10 cellular contexts compared by ENCODE assay signal in the genomic region with DNA sequence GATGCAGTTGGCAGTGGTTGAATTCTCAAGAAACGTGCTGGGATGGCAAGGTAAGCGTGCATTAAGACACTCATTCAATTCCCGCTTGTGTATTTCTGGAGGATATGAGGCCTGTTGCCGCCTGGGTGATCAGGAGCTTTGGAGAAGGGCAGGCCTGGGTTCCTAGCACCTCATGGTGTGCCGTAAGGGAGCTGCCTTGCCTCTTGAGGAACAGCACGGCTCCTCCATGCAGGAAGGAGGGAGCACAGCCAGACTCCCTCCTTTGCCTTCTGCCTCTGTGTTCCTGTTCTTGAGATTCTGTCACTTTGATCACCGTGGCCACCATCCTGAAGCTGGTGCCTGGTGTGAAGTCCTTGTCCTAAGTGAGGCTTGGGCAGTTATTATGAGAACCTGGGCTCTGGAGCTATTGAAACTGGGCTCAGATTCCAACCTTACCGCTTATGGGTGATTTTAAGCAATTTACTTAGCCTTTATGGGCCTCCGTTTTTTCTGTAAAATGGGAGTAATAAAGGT. TPM values are rescaled to one million over a fixed set of nuclear protein-coding genes. Genes with fewer than 3 reads are reported as not detected.
DNase-seq lines count a peak whose midpoint lies in the region; ATAC-seq, FAIRE-seq and TF ChIP-seq lines count a peak whose summit lies in the region.
"Had no signal": no experiment of that assay in that cellular context is flagged by ENCODE, and none has a peak within 500 bp of the region (broad histone marks: within the 10 kb centered on the region; RNA-seq: fewer than 3 reads in every experiment).

No MANE protein-coding gene starts in this region.

- peak overlapping the region; percentile 54 for H3K27ac Mint-ChIP-seq in activated naive CD8-positive, alpha-beta T cell
- H3K27ac Mint-ChIP-seq in GM23338: no peak overlapping the region

- H3K36me3 Mint-ChIP-seq in activated naive CD8-positive, alpha-beta T cell: peaks cover 18% of the 10 kb centered on the region
- peaks cover 97% of the 10 kb centered on the region for H3K36me3 Mint-ChIP-seq in GM23338 (ENCODE audit: low read depth)

- peaks cover 12% of the 10 kb centered on the region; the same call in 1 of the 2 replicates for H3K79me2 ChIP-seq in GM23338 (replicated peaks; ENCODE audit: insufficient read depth)

- ATAC-seq in GM19397 (IDR thresholded peaks at IDR 0.05; ENCODE audit: unreplicated experiment) (peak; percentile 2), GM23338 (no peak)

- no peak for FAIRE-seq in GM19239 (lab: Jason Lieb, UNC)

- H2AFZ ChIP-seq in GM23338: no peak overlapping the region

- H3K9me3 ChIP-seq in BLaER1 (no peaks in the 10 kb centered on the region), muscle layer of colon (ENCODE audit: low read length) (no peaks in the 10 kb centered on the region)
- H3K9me3 ChIP-seq: neutrophil had no signal

- H3K27ac ChIP-seq in BLaER1 (peak overlapping the region; percentile 81), muscle layer of colon (ENCODE audit: low read depth, low read length) (peak overlapping the region; percentile 71), GM23338 (ENCODE audit: low read depth) (no peak overlapping the region)
- H3K27ac ChIP-seq: neutrophil had no signal

- H3K4me2 ChIP-seq in BLaER1: peak overlapping the region; percentile 81
- H3K4me2 ChIP-seq in GM23338: no peak overlapping the region

- H4K20me1 ChIP-seq in BLaER1 (peaks cover 22% of the 10 kb centered on the region; the same call in 1 of the 2 replicates), GM23338 (replicated peaks; ENCODE audit: insufficient read depth) (peaks cover 35% of the 10 kb centered on the region)

- no peaks in the 10 kb centered on the region for H3F3A ChIP-seq in GM23338 (replicated peaks; ENCODE audit: low read depth)

- H3K4me1 Mint-ChIP-seq in activated naive CD8-positive, alpha-beta T cell (ENCODE audit: low read depth): peaks cover 24% of the 10 kb centered on the region
- no peaks in the 10 kb centered on the region for H3K4me1 Mint-ChIP-seq in GM23338

- H3K4me3 Mint-ChIP-seq in activated naive CD8-positive, alpha-beta T cell: peak overlapping the region; percentile 51
- no peak overlapping the region for H3K4me3 Mint-ChIP-seq in GM23338

- DNase-seq in H4 (ENCODE audit: low spot score): no peak
- DNase-seq in GM23338 (ENCODE audit: low spot score): no peak
- DNase-seq in NCI-H510A (lab: John Stamatoyannopoulos, UW): no peak
- no peak for DNase-seq in GM19239 (ENCODE audit: insufficient read length, low spot score)

- H3K4me3 ChIP-seq in BLaER1: peak overlapping the region; percentile 29; the same call in 1 of the 2 replicates
- no peak overlapping the region for H3K4me3 ChIP-seq in muscle layer of colon (ENCODE audit: low read depth in 1 of 2, low read length in 2 of 2)
- no peak overlapping the region for H3K4me3 ChIP-seq in GM23338

- no peaks in the 10 kb centered on the region for H3K9me3 Mint-ChIP-seq in activated naive CD8-positive, alpha-beta T cell (ENCODE audit: low read depth)
- H3K9me3 Mint-ChIP-seq in GM23338: no peaks in the 10 kb centered on the region

- H3K9ac ChIP-seq in BLaER1 (peak overlapping the region; percentile 66), muscle layer of colon (ENCODE audit: low read length) (no peak overlapping the region)

- no peak for TF ChIP-seq CTCF in GM23338 (conservative IDR thresholded peaks at IDR 0.05; ENCODE audit: low read depth in 2 of 2)

- H3K27me3 Mint-ChIP-seq in activated naive CD8-positive, alpha-beta T cell: no peaks in the 10 kb centered on the region
- H3K27me3 Mint-ChIP-seq in GM23338 (ENCODE audit: insufficient read depth, low read depth, poor library complexity): no peaks in the 10 kb centered on the region

- peaks cover 97% of the 10 kb centered on the region for H3K36me3 ChIP-seq in BLaER1
- peaks cover 76% of the 10 kb centered on the region for H3K36me3 ChIP-seq in muscle layer of colon (ENCODE audit: insufficient read depth, low read length)
- peaks cover 71% of the 10 kb centered on the region for H3K36me3 ChIP-seq in GM23338 (ENCODE audit: insufficient read depth)

- no peaks in the 10 kb centered on the region for H3K27me3 ChIP-seq in BLaER1
- no peaks in the 10 kb centered on the region for H3K27me3 ChIP-seq in muscle layer of colon (ENCODE audit: control insufficient read depth in 1 of 2, insufficient read depth in 2 of 2, low read length in 2 of 2)
- H3K27me3 ChIP-seq in GM23338 (ENCODE audit: insufficient read depth): no peaks in the 10 kb centered on the region
- H3K27me3 ChIP-seq: neutrophil had no signal

- H3K9me2 ChIP-seq in GM23338 (ENCODE audit: insufficient read depth): no peaks in the 10 kb centered on the region

- H3K4me1 ChIP-seq in BLaER1: peaks cover 73% of the 10 kb centered on the region
- peaks cover 20% of the 10 kb centered on the region for H3K4me1 ChIP-seq in muscle layer of colon (ENCODE audit: insufficient read depth, low read length)
- H3K4me1 ChIP-seq in GM23338 (ENCODE audit: insufficient read depth): no peaks in the 10 kb centered on the region

TF ChIP-seq in GM23338, 12 proteins besides CTCF, POLR2A, EP300 and RAD21 (continues in another document):
- TF ChIP-seq NANOG (IDR thresholded peaks at IDR 0.05; ENCODE audit: borderline replicate concordance) (no peak), ZNF462 (CRISPR knock-in tag; IDR thresholded peaks at IDR 0.05) (no peak)

RNA-seq across cellular contexts. Expression of gene SLFNL1, which starts 18.3 kb away (rescaled TPM):
- total RNA-seq in H4 (2014; rRNA removed; shearing (Covaris generic)): not detected in 2 replicates
- total RNA-seq in GM23338 (2014; rRNA removed; shearing (Covaris generic)): 0.14 TPM in 1 of 2 replicates, not detected in the other
- 0.19 and 0.29 TPM in 2 replicates for polyA plus RNA-seq in GM23338 (2016; fragmentation: Nextera tagmentation; extraction: Ambion mirVana)
- total RNA-seq: Daoy had no signal

RNA-seq across cellular contexts. Expression of gene CTPS1, which starts 23.7 kb away (rescaled TPM):
- 38.7 and 56.2 TPM in 2 replicates for total RNA-seq in H4 (2014; rRNA removed; shearing (Covaris generic))
- 93.3 and 93.9 TPM in 2 replicates for total RNA-seq in GM23338 (2014; rRNA removed; shearing (Covaris generic))
- 30.6 and 31.8 TPM in 2 replicates for polyA plus RNA-seq in GM23338 (2016; fragmentation: Nextera tagmentation; extraction: Ambion mirVana)
